ENCODE assay signal across 1 cellular context in genomic region chr13:106520205-106521004, GRCh38.
TF ChIP-seq lines count a peak whose summit lies in the region.

No MANE protein-coding gene starts in this region.

TF ChIP-seq in GM23338, 12 proteins besides CTCF, POLR2A, EP300 and RAD21 (continued from another document):
- TF ChIP-seq ZNF114 (CRISPR knock-in tag; IDR thresholded peaks at IDR 0.05) (no peak), STAT1 (IDR thresholded peaks at IDR 0.05; ENCODE audit: unreplicated experiment) (no peak), CREB1 (CRISPR knock-in tag; IDR thresholded peaks at IDR 0.05; ENCODE audit: low read depth) (no peak), REST (IDR thresholded peaks at IDR 0.05; ENCODE audit: unreplicated experiment) (no peak)
